Comparison of ENCODE assay signal across 9 cellular contexts in the genomic region with DNA sequence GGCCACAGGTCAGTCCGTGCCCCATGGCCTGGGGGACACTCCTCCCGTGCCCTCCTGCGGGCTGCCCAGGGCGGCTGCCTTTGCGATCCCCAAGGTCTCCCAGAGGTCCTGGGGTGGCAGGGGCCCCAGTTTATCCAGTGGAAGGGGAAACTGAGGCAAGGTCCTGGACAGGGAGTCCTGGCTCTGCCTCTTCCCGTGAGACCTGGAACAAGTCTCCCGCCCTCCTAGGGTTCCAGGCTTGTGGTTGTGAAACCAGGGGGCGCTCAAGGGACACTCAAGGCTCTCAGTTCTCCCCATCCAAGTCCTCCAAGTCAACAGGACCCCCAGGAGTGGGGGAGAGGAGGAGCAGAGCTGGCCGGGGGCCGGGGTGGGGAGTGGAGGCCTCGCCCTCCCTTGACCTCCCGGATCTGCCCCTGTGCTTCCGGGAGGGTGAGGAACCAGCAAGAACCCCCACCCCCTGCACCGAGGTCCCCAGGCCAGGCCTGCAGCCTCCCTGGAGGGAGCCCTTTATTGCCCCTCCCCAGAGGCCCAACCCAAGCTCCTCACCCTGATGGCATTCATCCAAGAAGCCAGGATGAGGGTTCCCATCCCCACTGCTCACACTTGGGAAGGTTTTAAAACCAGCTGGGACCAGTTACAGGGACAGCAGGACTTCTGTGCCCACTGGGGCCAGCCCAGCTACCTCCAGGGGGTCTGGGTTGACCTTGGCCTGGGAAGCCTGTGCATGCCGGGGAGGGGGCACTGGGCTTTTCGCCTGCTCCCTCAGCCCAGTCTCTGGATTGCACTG. TPM values are rescaled to one million over a fixed set of nuclear protein-coding genes. Genes with fewer than 3 reads are reported as not detected.
DNase-seq lines count a peak whose midpoint lies in the region; TF ChIP-seq lines count a peak whose summit lies in the region.
"Had no signal": no experiment of that assay in that cellular context is flagged by ENCODE, and none has a peak within 500 bp of the region (broad histone marks: within the 10 kb centered on the region; RNA-seq: fewer than 3 reads in every experiment).

No MANE protein-coding gene starts in this region.

- peak; percentile 53 for TF ChIP-seq CTCF in KMS-11 (conservative IDR thresholded peaks at IDR 0.05; ENCODE audit: low read depth, low read length)
- peak; percentile 50 for TF ChIP-seq CTCF in astrocyte of the spinal cord (IDR thresholded peaks at IDR 0.05; ENCODE audit: low read depth, low read length)
- no peak for TF ChIP-seq CTCF in sigmoid colon (IDR thresholded peaks at IDR 0.05)

- H3K9me3 ChIP-seq in mesenchymal stem cell (ENCODE audit: control insufficient read depth, low read length) (no peaks in the 10 kb centered on the region), sigmoid colon (no peaks in the 10 kb centered on the region)

- no peak overlapping the region for H3K14ac ChIP-seq in mesenchymal stem cell (ENCODE audit: low read length in 2 of 2)

- no peak overlapping the region for H2BK120ac ChIP-seq in mesenchymal stem cell (ENCODE audit: low read depth, low read length)

- H4K20me1 ChIP-seq in KMS-11 (ENCODE audit: insufficient read depth): no peaks in the 10 kb centered on the region

- H3K4me2 ChIP-seq in KMS-11 (no peak overlapping the region), mesenchymal stem cell (ENCODE audit: low read length, poor library complexity, severe bottlenecking) (no peak overlapping the region)

- no peak overlapping the region for H2BK5ac ChIP-seq in mesenchymal stem cell (ENCODE audit: low read depth, low read length, poor library complexity, severe bottlenecking)

- H2AFZ ChIP-seq in KMS-11 (ENCODE audit: low read depth) (no peak overlapping the region), mesenchymal stem cell (ENCODE audit: low read depth, low read length) (no peak overlapping the region)

- H3K4ac ChIP-seq in mesenchymal stem cell (ENCODE audit: low read depth in 1 of 2, low read length in 2 of 2): no peak overlapping the region

- no peak overlapping the region for H3K9ac ChIP-seq in KMS-11
- no peak overlapping the region for H3K9ac ChIP-seq in mesenchymal stem cell (ENCODE audit: low read length)

- H3K79me2 ChIP-seq in KMS-11 (ENCODE audit: insufficient read depth, low read depth): no peaks in the 10 kb centered on the region

- H2AK5ac ChIP-seq in mesenchymal stem cell (ENCODE audit: low read length, severe bottlenecking): no peak overlapping the region

- no peak overlapping the region for H3K18ac ChIP-seq in mesenchymal stem cell (ENCODE audit: low read depth in 1 of 2, low read length in 2 of 2)

- no peak overlapping the region for H2BK12ac ChIP-seq in mesenchymal stem cell (ENCODE audit: low read length in 2 of 2)

- H3K27ac ChIP-seq in KMS-11: no peak overlapping the region
- H3K27ac ChIP-seq in mesenchymal stem cell (ENCODE audit: low read length, poor library complexity, severe bottlenecking): no peak overlapping the region
- no peak overlapping the region for H3K27ac ChIP-seq in sigmoid colon

- no peak overlapping the region for H4K91ac ChIP-seq in mesenchymal stem cell (ENCODE audit: low read length)

- TF ChIP-seq EP300 in sigmoid colon (IDR thresholded peaks at IDR 0.05): no peak

- no peak overlapping the region for H4K8ac ChIP-seq in mesenchymal stem cell (ENCODE audit: low read length)

- H2BK15ac ChIP-seq in mesenchymal stem cell (ENCODE audit: low read depth, poor library complexity, severe bottlenecking): no peak overlapping the region

- H3K4me1 ChIP-seq in KMS-11 (ENCODE audit: low read depth, poor library complexity, severe bottlenecking) (no peaks in the 10 kb centered on the region), mesenchymal stem cell (ENCODE audit: control insufficient read depth, insufficient read depth, low read depth, low read length) (peaks cover 20% of the 10 kb centered on the region), sigmoid colon (no peaks in the 10 kb centered on the region)

- in situ Hi-C loops in astrocyte of the spinal cord (cut with HindIII; ENCODE audit: low sequenced_read_pairs): no loop called here

- intact Hi-C loops in sigmoid colon (cut with DNase I): no loop called here

- no peak for TF ChIP-seq POLR2A in sigmoid colon (IDR thresholded peaks at IDR 0.05)

- no peaks in the 10 kb centered on the region for H3K79me1 ChIP-seq in mesenchymal stem cell (replicated peaks; ENCODE audit: low read length, poor library complexity, severe bottlenecking)

- H3K36me3 ChIP-seq in KMS-11 (ENCODE audit: insufficient read depth) (no peaks in the 10 kb centered on the region), mesenchymal stem cell (ENCODE audit: control insufficient read depth in 1 of 2, insufficient read depth in 2 of 2, low read depth in 1 of 2, low read length in 2 of 2) (no peaks in the 10 kb centered on the region), sigmoid colon (no peaks in the 10 kb centered on the region)

- H3K4me3 ChIP-seq in KMS-11 (IDR thresholded peaks at IDR 0.05; ENCODE audit: insufficient read depth, low read depth, low read length) (no peak overlapping the region), astrocyte of the spinal cord (ENCODE audit: low read depth, low read length) (no peak overlapping the region), mesenchymal stem cell (ENCODE audit: insufficient read depth in 1 of 2, low read depth in 1 of 2, low read length in 2 of 2) (no peak overlapping the region), sigmoid colon (no peak overlapping the region)

- peaks cover 96% of the 10 kb centered on the region for H3K27me3 ChIP-seq in KMS-11 (ENCODE audit: insufficient read depth, low read depth)
- H3K27me3 ChIP-seq in mesenchymal stem cell (ENCODE audit: control insufficient read depth in 1 of 2, insufficient read depth in 1 of 2, low read length in 2 of 2): peaks cover 40 to 70% of the 10 kb centered on the region in 2 experiments
- H3K27me3 ChIP-seq in sigmoid colon: peaks cover 11 to 72% (median 56%) of the 10 kb centered on the region in 3 donors

- WGBS in mesenchymal stem cell: 50% methylated on average over 13 of the region's 16 CpGs
- 20 to 43% methylated on average over 16 of the region's 16 CpGs for WGBS in sigmoid colon, 2 donors

- DNase-seq in NCI-H146 (lab: John Stamatoyannopoulos, UW) (peak; percentile 6), NCI-H146 treated with DMSO at 0.1 percent for 48 hours (lab: John Stamatoyannopoulos, UW; ENCODE audit: unreplicated experiment) (no peak), astrocyte of the spinal cord (ENCODE audit: low read depth, low spot score) (no peak), mesenchymal stem cell (peak; percentile 12), HPDE6-E6E7 (ENCODE audit: extremely low spot score) (no peak), sigmoid colon (no peak), NCI-H446 treated with DMSO at 0.1 percent for 48 hours (lab: John Stamatoyannopoulos, UW) (no peak)
- DNase-seq: GOT3 had no signal

- H3K23ac ChIP-seq in mesenchymal stem cell (ENCODE audit: low read length in 2 of 2): no peak overlapping the region

RNA-seq across cellular contexts. Expression of a gene that starts 24.7 kb away (rescaled TPM):
- 18.1 TPM for polyA plus RNA-seq in mesenchymal stem cell (2013, experiment 1 of 2)
- 17.5 TPM for polyA plus RNA-seq in mesenchymal stem cell (2013, experiment 2 of 2)
- total RNA-seq in sigmoid colon: 10 to 100 TPM; 23.7 to 35.6 (median 30.2) TPM
- polyA plus RNA-seq in sigmoid colon: 10 to 100 TPM; 25.4 to 48.4 (median 27.6) TPM

RNA-seq across cellular contexts. Expression of a gene that starts 48.3 kb away (rescaled TPM):
- 25.9 TPM for polyA plus RNA-seq in mesenchymal stem cell (2013, experiment 1 of 2)
- 26.0 TPM for polyA plus RNA-seq in mesenchymal stem cell (2013, experiment 2 of 2)
- total RNA-seq in sigmoid colon: 10 to 100 TPM; 41.6 to 80.0 (median 65.4) TPM
- polyA plus RNA-seq in sigmoid colon: 10 to 100 TPM in 1 of 3 donors, 1 to 10 TPM in 2; 3.6 to 14.3 (median 5.1) TPM

Comparison
In these comparisons a context has a peak if more than half of its experiments do, and no peak if none do; other contexts are left out.
1. DNase-seq: peak in NCI-H146 (single experiment) and mesenchymal stem cell (single experiment); none in NCI-H146 treated with DMSO at 0.1 percent for 48 hours (single experiment), astrocyte of the spinal cord (single experiment), HPDE6-E6E7 (single experiment), sigmoid colon (single experiment) and NCI-H446 treated with DMSO at 0.1 percent for 48 hours (single experiment).
2. CTCF ChIP-seq: peak in KMS-11 (single experiment) and astrocyte of the spinal cord (single experiment); none in sigmoid colon (0 of 4).